ENCODE assay signal across 11 cellular contexts in genomic region chr4:82842593-82842992, GRCh38. TPM values are rescaled to one million over a fixed set of nuclear protein-coding genes. Genes with fewer than 3 reads are reported as not detected.
DNase-seq lines count a peak whose midpoint lies in the region; ATAC-seq, FAIRE-seq and TF ChIP-seq lines count a peak whose summit lies in the region.
"Had no signal": no experiment of that assay in that cellular context is flagged by ENCODE, and none has a peak within 500 bp of the region (broad histone marks: within the 10 kb centered on the region; RNA-seq: fewer than 3 reads in every experiment).

No MANE protein-coding gene starts in this region.

- no peaks in the 10 kb centered on the region for H3K23me2 ChIP-seq in H9 (ENCODE audit: insufficient read length, low read depth, low read length, poor library complexity, severe bottlenecking)

- no peak overlapping the region for H3K18ac ChIP-seq in H9 (ENCODE audit: insufficient read length, low read depth, low read length)

- no peaks in the 10 kb centered on the region for H3K27me3 ChIP-seq in H9 (ENCODE audit: insufficient read depth, low read length)
- H3K27me3 ChIP-seq in keratinocyte (ENCODE audit: control insufficient read depth, extremely low read depth, insufficient read depth, low read length): no peaks in the 10 kb centered on the region
- H3K27me3 ChIP-seq: tibial nerve had no signal

- no peak for FAIRE-seq in keratinocyte (lab: Jason Lieb, UNC)

- H2AFZ ChIP-seq in H9 (ENCODE audit: low read length) (no peak overlapping the region), keratinocyte (ENCODE audit: control insufficient read depth, low read length) (no peak overlapping the region)

- no peak overlapping the region for H2BK12ac ChIP-seq in H9 (ENCODE audit: insufficient read length, low read depth, low read length)

- no peak overlapping the region for H2BK15ac ChIP-seq in H9 (ENCODE audit: low read depth, low read length)

- no peak overlapping the region for H2BK5ac ChIP-seq in H9 (ENCODE audit: insufficient read length, low read length)

- no peak overlapping the region for H3K14ac ChIP-seq in H9 (ENCODE audit: insufficient read depth, low read length)

- no peak overlapping the region for H3T11ph ChIP-seq in H9 (ENCODE audit: low read length)

- H3K4ac ChIP-seq in H9 (ENCODE audit: low read depth, low read length): no peak overlapping the region

- no peak overlapping the region for H2AK5ac ChIP-seq in H9 (ENCODE audit: insufficient read length, low read length)

- H3K36me3 ChIP-seq in keratinocyte (ENCODE audit: control insufficient read depth in 2 of 2, extremely low read depth in 1 of 2, insufficient read depth in 2 of 2, low read length in 2 of 2): peaks cover 25 to 28% of the 10 kb centered on the region in 2 experiments

- H3K23ac ChIP-seq in H9 (ENCODE audit: insufficient read length, low read depth, low read length): no peak overlapping the region

- H4K8ac ChIP-seq in H9 (replicated peaks; ENCODE audit: insufficient read length, low read depth, low read length): no peak overlapping the region

- peaks cover 26 to 77% (median 64%) of the 10 kb centered on the region in 3 experiments; a peak in 6 of 7 replicates for H3K36me3 Mint-ChIP-seq in H9 (ENCODE audit: insufficient read depth in 1 of 3, low read depth in 3 of 3)
- peaks cover 0 to 19% of the 10 kb centered on the region in 2 donors for H3K36me3 Mint-ChIP-seq in activated T-cell treated with anti-CD3 and anti-CD28 coated beads, Interleukin-2, amount 50 U/mL, for 72 hours (ENCODE audit: insufficient read depth in 2 of 2)

- no peak overlapping the region for H4K91ac ChIP-seq in H9 (ENCODE audit: insufficient read length, low read depth, low read length)

- H3K4me1 ChIP-seq in H9 (ENCODE audit: insufficient read depth, low read length): no peaks in the 10 kb centered on the region
- no peaks in the 10 kb centered on the region for H3K4me1 ChIP-seq in keratinocyte (ENCODE audit: control insufficient read depth, extremely low read depth, insufficient read depth, low read length)
- H3K4me1 ChIP-seq: tibial nerve had no signal

- H3K4me1 Mint-ChIP-seq in H9: no peaks in the 10 kb centered on the region
- no peaks in the 10 kb centered on the region for H3K4me1 Mint-ChIP-seq in activated T-cell treated with anti-CD3 and anti-CD28 coated beads, Interleukin-2, amount 50 U/mL, for 72 hours (ENCODE audit: low read depth)

- H4K5ac ChIP-seq in H9 (ENCODE audit: insufficient read length, low read depth, low read length): no peak overlapping the region

- peak; percentile 6 to 18 for DNase-seq in AML-193 (lab: John Stamatoyannopoulos, UW)
- DNase-seq in H9: no peak
- no peak for DNase-seq in keratinocyte (ENCODE audit: low read depth, low spot score)
- DNase-seq in activated CD4-positive, alpha-beta T cell treated with anti-CD3 and anti-CD28 coated beads for 48 hours: no peak
- no peak for DNase-seq in NCI-H2196 treated with DMSO at 0.1 percent for 48 hours (lab: John Stamatoyannopoulos, UW; ENCODE audit: unreplicated experiment)
- DNase-seq in activated T-cell treated with anti-CD3 and anti-CD28 coated beads, Interleukin-2, amount 50 U/mL, for 72 hours: no peak
- DNase-seq: NCI-H345; stimulated activated CD4-positive, alpha-beta T cell treated with anti-CD3 and anti-CD28 coated beads, Interleukin-4, amount 100 ng/mL, for 4 hours had no signal

- no peak for ATAC-seq in activated T-cell treated with anti-CD3 and anti-CD28 coated beads, Interleukin-2, amount 50 U/mL, for 72 hours (replicated peaks in 1 of 2)
- no peak for ATAC-seq in GM21515 (IDR thresholded peaks at IDR 0.05; ENCODE audit: unreplicated experiment)

- H4K20me1 ChIP-seq in H9 (ENCODE audit: control insufficient read depth, insufficient read depth, insufficient read length) (no peaks in the 10 kb centered on the region), keratinocyte (ENCODE audit: control insufficient read depth, extremely low read depth, insufficient read depth, low read length) (no peaks in the 10 kb centered on the region)

- H3K9me3 ChIP-seq in H9 (ENCODE audit: control insufficient read depth, low read depth, low read length) (no peaks in the 10 kb centered on the region), keratinocyte (ENCODE audit: control insufficient read depth, low read depth, low read length) (no peaks in the 10 kb centered on the region)
- H3K9me3 ChIP-seq: tibial nerve had no signal

- no peaks in the 10 kb centered on the region for H3K27me3 Mint-ChIP-seq in H9 (ENCODE audit: low read depth)
- no peaks in the 10 kb centered on the region for H3K27me3 Mint-ChIP-seq in activated T-cell treated with anti-CD3 and anti-CD28 coated beads, Interleukin-2, amount 50 U/mL, for 72 hours (ENCODE audit: low read depth)

- H3K9me1 ChIP-seq in keratinocyte (ENCODE audit: control insufficient read depth, extremely low read depth, insufficient read depth, low read length): peaks cover 2% of the 10 kb centered on the region

- H2BK120ac ChIP-seq in H9 (ENCODE audit: low read depth, low read length, poor library complexity, severe bottlenecking): no peak overlapping the region

- H3K4me3 Mint-ChIP-seq in H9: no peak overlapping the region
- no peak overlapping the region for H3K4me3 Mint-ChIP-seq in activated T-cell treated with anti-CD3 and anti-CD28 coated beads, Interleukin-2, amount 50 U/mL, for 72 hours

- no peaks in the 10 kb centered on the region for H3K79me1 ChIP-seq in H9 (ENCODE audit: insufficient read depth, low read depth, low read length, poor library complexity, severe bottlenecking)

- H3K4me2 ChIP-seq in H9 (ENCODE audit: insufficient read depth, insufficient read length, low read length) (no peak overlapping the region), keratinocyte (ENCODE audit: control insufficient read depth, extremely low read depth, insufficient read depth, low read depth, low read length) (no peak overlapping the region)

- H3K27ac ChIP-seq in H9 (ENCODE audit: insufficient read length, low read depth, low read length) (no peak overlapping the region), keratinocyte (ENCODE audit: control insufficient read depth, insufficient read depth, low read length) (no peak overlapping the region)
- H3K27ac ChIP-seq: tibial nerve had no signal

- H3K9ac ChIP-seq in H9 (ENCODE audit: extremely low read depth, insufficient read length, low read length) (no peak overlapping the region), keratinocyte (ENCODE audit: control insufficient read depth, extremely low read depth, insufficient read depth, low read length) (no peak overlapping the region)

- no peak overlapping the region for H3K4me3 ChIP-seq in WI38 (ENCODE audit: low read depth, low read length)
- no peak overlapping the region for H3K4me3 ChIP-seq in keratinocyte (ENCODE audit: control insufficient read depth in 2 of 3, extremely low read depth in 1 of 3, insufficient read depth in 2 of 3, low read depth in 1 of 3, low read length in 3 of 3)
- H3K4me3 ChIP-seq: tibial nerve had no signal

- H3K9me3 Mint-ChIP-seq in H9: no peaks in the 10 kb centered on the region; a peak in 1 of 5 replicates
- no peaks in the 10 kb centered on the region for H3K9me3 Mint-ChIP-seq in activated T-cell treated with anti-CD3 and anti-CD28 coated beads, Interleukin-2, amount 50 U/mL, for 72 hours

- no peak overlapping the region for H3K56ac ChIP-seq in H9 (ENCODE audit: insufficient read length, low read depth, low read length)

- dilution Hi-C loops in keratinocyte (cut with MboI; ENCODE audit: extremely low pct_ligation_motif_present, low sequenced_read_pairs): no loop called here

- H3K79me2 ChIP-seq in H9 (ENCODE audit: insufficient read depth, low read length) (no peaks in the 10 kb centered on the region), keratinocyte (ENCODE audit: control insufficient read depth, insufficient read depth, low read length) (peaks cover 3% of the 10 kb centered on the region)

- H3K27ac Mint-ChIP-seq in H9: peak overlapping the region in 1 of 3 experiments; percentile 21; a peak in 1 of 7 replicates
- no peak overlapping the region for H3K27ac Mint-ChIP-seq in activated T-cell treated with anti-CD3 and anti-CD28 coated beads, Interleukin-2, amount 50 U/mL, for 72 hours

- H2BK20ac ChIP-seq in H9 (ENCODE audit: low read depth, low read length, poor library complexity, severe bottlenecking): no peak overlapping the region

- TF ChIP-seq CTCF in H9 (conservative IDR thresholded peaks at IDR 0.05) (peak; percentile 56), WI38 (IDR thresholded peaks at IDR 0.05; ENCODE audit: low read depth, low read length) (peak; percentile 24; the same call in 1 of the 2 replicates), keratinocyte (optimal IDR thresholded peaks at IDR 0.05 in 1 of 3, IDR thresholded peaks at IDR 0.05 in 1 of 3, conservative IDR thresholded peaks at IDR 0.05 in 1 of 3; ENCODE audit: extremely low read depth in 1 of 3, insufficient read depth in 2 of 3, low read length in 3 of 3) (peak; percentile 2 to 33 (median 32))

RNA-seq across cellular contexts. Expression of gene SCD5, which starts 44.0 kb away (rescaled TPM):
- 0.68 and 0.86 TPM in 2 replicates for total RNA-seq in H9 (2021)
- 33.5 to 42.5 TPM (median 39.4 TPM) in 3 replicates for polyA plus RNA-seq in keratinocyte
- 24.7 TPM for polyA plus RNA-seq in keratinocyte (2011; ENCODE audit: low read depth)
- 48.7 and 54.0 TPM in 2 replicates for polyA plus RNA-seq in keratinocyte (2011; cell fraction: cytosol; rRNA removed)
- 65.6 and 67.8 TPM in 2 replicates for polyA plus RNA-seq in keratinocyte (2011; cell fraction: nucleus; rRNA removed)
- polyA plus RNA-seq in keratinocyte (2012; ENCODE audit: low replicate concordance): 25.2 and 47.0 TPM in 2 replicates
- polyA minus RNA-seq in keratinocyte: 34.9 to 59.8 TPM (median 42.4 TPM) in 3 replicates
- polyA minus RNA-seq in keratinocyte (2011; cell fraction: cytosol; rRNA and poly(A)+ RNA removed): 71.9 TPM
- polyA minus RNA-seq in keratinocyte (2011; cell fraction: nucleus; rRNA and poly(A)+ RNA removed): 57.8 and 79.8 TPM in 2 replicates
- 1 to 10 TPM; 1.5 to 1.6 TPM for total RNA-seq in activated T-cell treated with anti-CD3 and anti-CD28 coated beads, Interleukin-2, amount 50 U/mL, for 72 hours

RNA-seq across cellular contexts. Expression of gene SEC31A, which starts 48.4 kb away (rescaled TPM):
- 128 and 141 TPM in 2 replicates for total RNA-seq in H9 (2021)
- 177 to 192 TPM (median 178 TPM) in 3 replicates for polyA plus RNA-seq in keratinocyte
- 62.8 TPM for polyA plus RNA-seq in keratinocyte (2011; ENCODE audit: low read depth)
- 110 and 188 TPM in 2 replicates for polyA plus RNA-seq in keratinocyte (2011; cell fraction: cytosol; rRNA removed)
- 236 and 255 TPM in 2 replicates for polyA plus RNA-seq in keratinocyte (2011; cell fraction: nucleus; rRNA removed)
- 85.3 and 141 TPM in 2 replicates for polyA plus RNA-seq in keratinocyte (2012; ENCODE audit: low replicate concordance)
- 89.4 to 250 TPM (median 217 TPM) in 3 replicates for polyA minus RNA-seq in keratinocyte
- polyA minus RNA-seq in keratinocyte (2011; cell fraction: cytosol; rRNA and poly(A)+ RNA removed): 117 TPM
- 148 and 245 TPM in 2 replicates for polyA minus RNA-seq in keratinocyte (2011; cell fraction: nucleus; rRNA and poly(A)+ RNA removed)
- 100 to 1,000 TPM; 103 to 106 TPM for total RNA-seq in activated T-cell treated with anti-CD3 and anti-CD28 coated beads, Interleukin-2, amount 50 U/mL, for 72 hours

RNA-seq across cellular contexts. Expression of gene THAP9, which starts 57.9 kb away (rescaled TPM):
- total RNA-seq in H9 (2021): 14.6 and 14.8 TPM in 2 replicates
- 1.2 to 1.9 TPM (median 1.2 TPM) in 3 replicates for polyA plus RNA-seq in keratinocyte
- polyA plus RNA-seq in keratinocyte (2011; ENCODE audit: low read depth): 2.7 TPM
- 0.65 and 1.4 TPM in 2 replicates for polyA plus RNA-seq in keratinocyte (2011; cell fraction: cytosol; rRNA removed)
- polyA plus RNA-seq in keratinocyte (2011; cell fraction: nucleus; rRNA removed): 1.5 and 2.6 TPM in 2 replicates
- 0.66 and 1.6 TPM in 2 replicates for polyA plus RNA-seq in keratinocyte (2012; ENCODE audit: low replicate concordance)
- polyA minus RNA-seq in keratinocyte: 0.10 to 4.0 TPM (median 0.59 TPM) in 3 replicates
- polyA minus RNA-seq in keratinocyte (2011; cell fraction: cytosol; rRNA and poly(A)+ RNA removed): 1.5 TPM
- 2.8 and 2.9 TPM in 2 replicates for polyA minus RNA-seq in keratinocyte (2011; cell fraction: nucleus; rRNA and poly(A)+ RNA removed)
- total RNA-seq in activated T-cell treated with anti-CD3 and anti-CD28 coated beads, Interleukin-2, amount 50 U/mL, for 72 hours: 1 to 10 TPM; 4.4 to 4.6 TPM

Comparison
In these comparisons a context has a peak if more than half of its experiments do, and no peak if none do; other contexts are left out.
1. DNase-seq: peak in AML-193 (2 of 2); none in H9 (single experiment), keratinocyte (single experiment), activated CD4-positive, alpha-beta T cell treated with anti-CD3 and anti-CD28 coated beads for 48 hours (single experiment), NCI-H2196 treated with DMSO at 0.1 percent for 48 hours (single experiment) and activated T-cell treated with anti-CD3 and anti-CD28 coated beads, Interleukin-2, amount 50 U/mL, for 72 hours (0 of 2).
2. Peak in every context shown above with its lines, with median percentiles within 50 percentile points of each other: CTCF ChIP-seq.